Comparison of ENCODE assay signal across 24 cellular contexts in the genomic region with DNA sequence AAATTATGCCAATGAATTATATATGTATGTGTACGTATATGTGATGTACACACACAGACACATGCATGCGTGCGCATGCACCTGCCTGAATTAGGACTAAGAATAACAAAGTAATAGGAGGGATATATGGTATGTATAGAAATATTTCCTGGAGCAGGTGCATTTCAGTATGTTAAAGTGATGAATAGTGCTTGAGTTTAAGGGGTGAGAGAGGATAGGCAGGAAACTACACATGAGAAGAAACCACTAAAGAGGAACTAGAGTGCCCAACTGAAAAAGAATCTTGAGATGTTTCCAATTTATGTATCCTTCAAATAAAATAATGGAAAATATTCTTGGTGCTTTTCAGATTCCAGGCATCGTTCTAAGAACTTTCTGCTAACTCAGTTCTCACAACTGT. TPM values are rescaled to one million over a fixed set of nuclear protein-coding genes. Genes with fewer than 3 reads are reported as not detected.
"Had no signal": no experiment of that assay in that cellular context is flagged by ENCODE, and none has a peak within 500 bp of the region (broad histone marks: within the 10 kb centered on the region; RNA-seq: fewer than 3 reads in every experiment).

No MANE protein-coding gene starts in this region.

- DNase-seq: esophagus squamous epithelium; foreskin fibroblast; kidney; left cardiac atrium; left ventricle myocardium inferior; lower lobe of right lung; natural killer cell; posterior cingulate gyrus; sigmoid colon; stimulated activated CD4-positive, alpha-beta T cell treated with anti-CD3 and anti-CD28 coated beads, Interleukin-2, amount 100 ng/mL, for 24 hours; stimulated activated CD4-positive, alpha-beta T cell treated with anti-CD3 and anti-CD28 coated beads, Interleukin-4, amount 100 ng/mL, for 4 hours; stimulated activated naive B cell treated with anti-CD40 and anti-IgM and Interleukin-4, amounts not matched to agents 10 μg/mL and 1 μg/mL and 100 μg/mL, for 72 hours; stimulated activated naive CD8-positive, alpha-beta T cell treated with anti-CD3 and anti-CD28 coated beads, Interleukin-15, amount 100 ng/mL, for 72 hours; testis; upper lobe of right lung had no signal

- H3K9me3 Mint-ChIP-seq: mesothelial cell of epicardium; neural crest cell; stimulated activated naive B cell treated with anti-CD40 and anti-IgM and Interleukin-4, amounts not matched to agents 10 μg/mL and 1 μg/mL and 100 μg/mL, for 72 hours; stimulated activated naive CD8-positive, alpha-beta T cell treated with anti-CD3 and anti-CD28 coated beads, Interleukin-15, amount 100 ng/mL, for 72 hours had no signal

- H3K27me3 ChIP-seq: esophagus squamous epithelium, gastroesophageal sphincter, hepatocyte, right atrium auricular region, sigmoid colon, testis, tibial nerve, upper lobe of right lung, vagina had no signal

- H3K27ac Mint-ChIP-seq: memory B cell; mesothelial cell of epicardium; natural killer cell; stimulated activated naive B cell treated with anti-CD40 and anti-IgM and Interleukin-4, amounts not matched to agents 10 μg/mL and 1 μg/mL and 100 μg/mL, for 72 hours; stimulated activated naive CD8-positive, alpha-beta T cell treated with anti-CD3 and anti-CD28 coated beads, Interleukin-15, amount 100 ng/mL, for 72 hours had no signal

- H3K36me3 Mint-ChIP-seq: memory B cell; mesothelial cell of epicardium; natural killer cell; stimulated activated naive B cell treated with anti-CD40 and anti-IgM and Interleukin-4, amounts not matched to agents 10 μg/mL and 1 μg/mL and 100 μg/mL, for 72 hours had no signal

- ATAC-seq: gastroesophageal sphincter; left cardiac atrium; lower lobe of right lung; natural killer cell; stimulated activated naive B cell treated with anti-CD40 and anti-IgM and Interleukin-4, amounts not matched to agents 10 μg/mL and 1 μg/mL and 100 μg/mL, for 72 hours; stimulated activated naive CD8-positive, alpha-beta T cell treated with anti-CD3 and anti-CD28 coated beads, Interleukin-15, amount 100 ng/mL, for 72 hours; upper lobe of right lung had no signal

- H2AFZ ChIP-seq: hepatocyte had no signal

- H3K79me2 ChIP-seq: hepatocyte had no signal

- H3K4me1 ChIP-seq: esophagus squamous epithelium, gastroesophageal sphincter, left ventricle myocardium inferior, lower lobe of right lung, right atrium auricular region, sigmoid colon, testis, tibial nerve, upper lobe of right lung, vagina had no signal

- H3K4me3 ChIP-seq: esophagus squamous epithelium, gastroesophageal sphincter, hepatocyte, left ventricle myocardium inferior, lower lobe of right lung, right atrium auricular region, sigmoid colon, skin epidermis, testis, tibial nerve, upper lobe of right lung, vagina had no signal

- H3K9me3 ChIP-seq: esophagus squamous epithelium, gastroesophageal sphincter, left ventricle myocardium inferior, lower lobe of right lung, right atrium auricular region, sigmoid colon, testis, tibial nerve, upper lobe of right lung, vagina had no signal

- H3K4me3 Mint-ChIP-seq: memory B cell; mesothelial cell of epicardium; natural killer cell; neural crest cell; stimulated activated naive B cell treated with anti-CD40 and anti-IgM and Interleukin-4, amounts not matched to agents 10 μg/mL and 1 μg/mL and 100 μg/mL, for 72 hours; stimulated activated naive CD8-positive, alpha-beta T cell treated with anti-CD3 and anti-CD28 coated beads, Interleukin-15, amount 100 ng/mL, for 72 hours had no signal

- H3K27me3 Mint-ChIP-seq: memory B cell; stimulated activated naive B cell treated with anti-CD40 and anti-IgM and Interleukin-4, amounts not matched to agents 10 μg/mL and 1 μg/mL and 100 μg/mL, for 72 hours; stimulated activated naive CD8-positive, alpha-beta T cell treated with anti-CD3 and anti-CD28 coated beads, Interleukin-15, amount 100 ng/mL, for 72 hours had no signal

- H3K36me3 ChIP-seq: esophagus squamous epithelium, gastroesophageal sphincter, left ventricle myocardium inferior, lower lobe of right lung, right atrium auricular region, sigmoid colon, tibial nerve, upper lobe of right lung, vagina had no signal

- H3K4me2 ChIP-seq: hepatocyte had no signal

- H3K27ac ChIP-seq: esophagus squamous epithelium, gastroesophageal sphincter, hepatocyte, left ventricle myocardium inferior, lower lobe of right lung, right atrium auricular region, sigmoid colon, skin epidermis, testis, tibial nerve, upper lobe of right lung, vagina had no signal

- FAIRE-seq: kidney had no signal

- H3K4me1 Mint-ChIP-seq: memory B cell, natural killer cell had no signal

RNA-seq across cellular contexts. Expression of a gene that starts 52.6 kb away (rescaled TPM):
- total RNA-seq: natural killer cell had no signal
